ENCODE assay signal across 17 cellular contexts in the genomic region with DNA sequence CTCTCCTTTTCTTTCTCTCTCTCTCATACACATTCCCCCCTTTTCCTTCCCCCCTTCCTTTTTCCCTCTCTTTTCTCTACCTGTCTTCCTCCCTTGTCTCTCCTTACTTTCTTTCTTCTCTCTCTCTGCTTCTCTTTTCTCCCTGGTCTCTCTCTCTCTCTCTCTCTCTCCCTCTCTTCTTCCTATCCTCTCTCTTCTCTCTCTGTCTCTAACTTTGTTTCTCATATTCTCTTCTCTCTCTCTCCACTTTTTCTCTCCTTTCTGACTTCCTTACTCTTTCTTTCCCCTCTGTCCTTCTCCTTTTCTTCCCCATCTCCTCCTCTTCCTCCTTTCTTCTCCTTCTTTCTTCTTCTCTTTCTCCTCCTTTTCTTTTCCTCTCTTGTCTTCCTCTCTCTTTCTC.
DNase-seq lines count a peak whose midpoint lies in the region; ATAC-seq and TF ChIP-seq lines count a peak whose summit lies in the region.
"Had no signal": no experiment of that assay in that cellular context is flagged by ENCODE, and none has a peak within 500 bp of the region (broad histone marks: within the 10 kb centered on the region; RNA-seq: fewer than 3 reads in every experiment).

No MANE protein-coding gene starts in this region.

- CTCF ChIA-PET in activated naive CD4-positive, alpha-beta T cell treated with anti-CD3 and anti-CD28 coated beads, Interleukin-2, amount 10 ng/mL, durations not matched to agents 7 days and 5 days (lab: Charles Lee): no interaction called here

- peaks cover 24% of the 10 kb centered on the region for H3K4me1 Mint-ChIP-seq in activated naive CD4-positive, alpha-beta T cell treated with anti-CD3 and anti-CD28 coated beads, Interleukin-2, amount 50 U/mL, for 24 hours
- peaks cover 24% of the 10 kb centered on the region for H3K4me1 Mint-ChIP-seq in activated naive CD4-positive, alpha-beta T cell treated with anti-CD3 and anti-CD28 coated beads, Interleukin-2, amount 10 ng/mL, durations not matched to agents 7 days and 5 days
- H3K4me1 Mint-ChIP-seq in activated T-helper 17 cell treated with anti-CD3 and anti-CD28 coated beads, Interleukin-2, amount 50 U/mL, for 72 hours: peaks cover 11% of the 10 kb centered on the region
- peaks cover 14 to 23% (median 18%) of the 10 kb centered on the region in 4 donors for H3K4me1 Mint-ChIP-seq in naive thymus-derived CD8-positive, alpha-beta T cell
- peaks cover 21 to 25% of the 10 kb centered on the region in 2 donors for H3K4me1 Mint-ChIP-seq in stimulated activated naive B cell treated with anti-CD40 and anti-IgM and Interleukin-4, amounts not matched to agents 10 μg/mL and 1 μg/mL and 100 μg/mL, for 72 hours
- H3K4me1 Mint-ChIP-seq in type B pancreatic cell (ENCODE audit: unreplicated experiment): peaks cover 29% of the 10 kb centered on the region

- DNase-seq in activated naive CD4-positive, alpha-beta T cell treated with anti-CD3 and anti-CD28 coated beads, Interleukin-2, amount 10 ng/mL, durations not matched to agents 7 days and 5 days: no peak
- no peak for DNase-seq in naive thymus-derived CD8-positive, alpha-beta T cell
- DNase-seq in stimulated activated naive B cell treated with anti-CD40 and anti-IgM and Interleukin-4, amounts not matched to agents 10 μg/mL and 1 μg/mL and 100 μg/mL, for 72 hours: no peak
- DNase-seq in islet precursor cell (no peak), type B pancreatic cell (ENCODE audit: extremely low spot score, unreplicated experiment) (no peak)
- DNase-seq: CD4-positive, CD25-positive, alpha-beta regulatory T cell; DMS79; HCEC 1CT; MV-4-11; NCI-H1417; NCI-H1930; NCI-H446; NK-92 treated with Interleukin-12 subunit alpha and Interleukin-12 subunit beta, amount 100 ng/mL, for 24 hours had no signal

- peak overlapping the region; percentile 35 for H3K27ac Mint-ChIP-seq in activated naive CD4-positive, alpha-beta T cell treated with anti-CD3 and anti-CD28 coated beads, Interleukin-2, amount 50 U/mL, for 24 hours
- no peak overlapping the region for H3K27ac Mint-ChIP-seq in activated naive CD4-positive, alpha-beta T cell treated with anti-CD3 and anti-CD28 coated beads, Interleukin-2, amount 10 ng/mL, durations not matched to agents 7 days and 5 days
- no peak overlapping the region for H3K27ac Mint-ChIP-seq in activated T-helper 17 cell treated with anti-CD3 and anti-CD28 coated beads, Interleukin-2, amount 50 U/mL, for 72 hours
- peak overlapping the region in 7 of 10 donors; percentile 21 to 89 (median 48) for H3K27ac Mint-ChIP-seq in naive thymus-derived CD8-positive, alpha-beta T cell
- peak overlapping the region; percentile 80 for H3K27ac Mint-ChIP-seq in stimulated activated naive B cell treated with anti-CD40 and anti-IgM and Interleukin-4, amounts not matched to agents 10 μg/mL and 1 μg/mL and 100 μg/mL, for 72 hours
- H3K27ac Mint-ChIP-seq in type B pancreatic cell: no peak overlapping the region
- H3K27ac Mint-ChIP-seq: IgD-negative memory B cell had no signal

- H3K36me3 Mint-ChIP-seq in activated naive CD4-positive, alpha-beta T cell treated with anti-CD3 and anti-CD28 coated beads, Interleukin-2, amount 50 U/mL, for 24 hours: peaks cover 8% of the 10 kb centered on the region
- H3K36me3 Mint-ChIP-seq in activated naive CD4-positive, alpha-beta T cell treated with anti-CD3 and anti-CD28 coated beads, Interleukin-2, amount 10 ng/mL, durations not matched to agents 7 days and 5 days: peaks cover 4% of the 10 kb centered on the region
- H3K36me3 Mint-ChIP-seq in activated T-helper 17 cell treated with anti-CD3 and anti-CD28 coated beads, Interleukin-2, amount 50 U/mL, for 72 hours (ENCODE audit: low read depth): no peaks in the 10 kb centered on the region
- H3K36me3 Mint-ChIP-seq in naive thymus-derived CD8-positive, alpha-beta T cell: peaks cover 0 to 44% (median 8%) of the 10 kb centered on the region in 3 donors
- H3K36me3 Mint-ChIP-seq in stimulated activated naive B cell treated with anti-CD40 and anti-IgM and Interleukin-4, amounts not matched to agents 10 μg/mL and 1 μg/mL and 100 μg/mL, for 72 hours: peaks cover 9 to 17% of the 10 kb centered on the region in 2 donors
- H3K36me3 Mint-ChIP-seq in type B pancreatic cell: peaks cover 12% of the 10 kb centered on the region
- H3K36me3 Mint-ChIP-seq: CD4-positive, CD25-positive, alpha-beta regulatory T cell; IgD-negative memory B cell had no signal

- POLR2A ChIA-PET in naive thymus-derived CD8-positive, alpha-beta T cell (lab: Charles Lee): no interaction called here

- peaks cover 20% of the 10 kb centered on the region for H3K9me3 Mint-ChIP-seq in activated naive CD4-positive, alpha-beta T cell treated with anti-CD3 and anti-CD28 coated beads, Interleukin-2, amount 50 U/mL, for 24 hours
- peaks cover 31% of the 10 kb centered on the region for H3K9me3 Mint-ChIP-seq in activated naive CD4-positive, alpha-beta T cell treated with anti-CD3 and anti-CD28 coated beads, Interleukin-2, amount 10 ng/mL, durations not matched to agents 7 days and 5 days
- H3K9me3 Mint-ChIP-seq in activated T-helper 17 cell treated with anti-CD3 and anti-CD28 coated beads, Interleukin-2, amount 50 U/mL, for 72 hours: peaks cover 15% of the 10 kb centered on the region
- peaks cover 0 to 76% (median 33%) of the 10 kb centered on the region in 9 donors for H3K9me3 Mint-ChIP-seq in naive thymus-derived CD8-positive, alpha-beta T cell
- H3K9me3 Mint-ChIP-seq in stimulated activated naive B cell treated with anti-CD40 and anti-IgM and Interleukin-4, amounts not matched to agents 10 μg/mL and 1 μg/mL and 100 μg/mL, for 72 hours: peaks cover 20 to 36% of the 10 kb centered on the region in 2 donors
- peaks cover 27% of the 10 kb centered on the region for H3K9me3 Mint-ChIP-seq in type B pancreatic cell

- peaks cover 6% of the 10 kb centered on the region for H3K27me3 Mint-ChIP-seq in activated naive CD4-positive, alpha-beta T cell treated with anti-CD3 and anti-CD28 coated beads, Interleukin-2, amount 50 U/mL, for 24 hours
- peaks cover 3% of the 10 kb centered on the region for H3K27me3 Mint-ChIP-seq in activated naive CD4-positive, alpha-beta T cell treated with anti-CD3 and anti-CD28 coated beads, Interleukin-2, amount 10 ng/mL, durations not matched to agents 7 days and 5 days
- peaks cover 4% of the 10 kb centered on the region for H3K27me3 Mint-ChIP-seq in activated T-helper 17 cell treated with anti-CD3 and anti-CD28 coated beads, Interleukin-2, amount 50 U/mL, for 72 hours
- H3K27me3 Mint-ChIP-seq in naive thymus-derived CD8-positive, alpha-beta T cell: peaks cover 0 to 10% (median 4%) of the 10 kb centered on the region in 5 donors
- peaks cover 0 to 4% of the 10 kb centered on the region in 2 donors for H3K27me3 Mint-ChIP-seq in stimulated activated naive B cell treated with anti-CD40 and anti-IgM and Interleukin-4, amounts not matched to agents 10 μg/mL and 1 μg/mL and 100 μg/mL, for 72 hours
- H3K27me3 Mint-ChIP-seq in type B pancreatic cell: peaks cover 29% of the 10 kb centered on the region
- H3K27me3 Mint-ChIP-seq: CD4-positive, CD25-positive, alpha-beta regulatory T cell had no signal

- H3K4me3 Mint-ChIP-seq in activated naive CD4-positive, alpha-beta T cell treated with anti-CD3 and anti-CD28 coated beads, Interleukin-2, amount 50 U/mL, for 24 hours: no peak overlapping the region
- H3K4me3 Mint-ChIP-seq in activated naive CD4-positive, alpha-beta T cell treated with anti-CD3 and anti-CD28 coated beads, Interleukin-2, amount 10 ng/mL, durations not matched to agents 7 days and 5 days: no peak overlapping the region
- H3K4me3 Mint-ChIP-seq in activated T-helper 17 cell treated with anti-CD3 and anti-CD28 coated beads, Interleukin-2, amount 50 U/mL, for 72 hours: peak overlapping the region; percentile 20
- peak overlapping the region in 6 of 10 donors; percentile 9 to 67 (median 46) for H3K4me3 Mint-ChIP-seq in naive thymus-derived CD8-positive, alpha-beta T cell
- peak overlapping the region; percentile 2 to 28 for H3K4me3 Mint-ChIP-seq in stimulated activated naive B cell treated with anti-CD40 and anti-IgM and Interleukin-4, amounts not matched to agents 10 μg/mL and 1 μg/mL and 100 μg/mL, for 72 hours
- H3K4me3 Mint-ChIP-seq in type B pancreatic cell: no peak overlapping the region

- no peak for TF ChIP-seq CTCF in type B pancreatic cell (conservative IDR thresholded peaks at IDR 0.05)

- no peak for ATAC-seq in activated T-helper 17 cell treated with anti-CD3 and anti-CD28 coated beads, Interleukin-2, amount 50 U/mL, for 72 hours (replicated peaks)
- no peak for ATAC-seq in naive thymus-derived CD8-positive, alpha-beta T cell
- ATAC-seq in stimulated activated naive B cell treated with anti-CD40 and anti-IgM and Interleukin-4, amounts not matched to agents 10 μg/mL and 1 μg/mL and 100 μg/mL, for 72 hours (replicated peaks): no peak
- no peak for ATAC-seq in HG02840 (IDR thresholded peaks at IDR 0.05; ENCODE audit: low FRiP score, unreplicated experiment)

Comparison
In these comparisons a context has a peak if more than half of its experiments do, and no peak if none do; other contexts are left out.
1. H3K27ac Mint-ChIP-seq: peak in activated naive CD4-positive, alpha-beta T cell treated with anti-CD3 and anti-CD28 coated beads, Interleukin-2, amount 50 U/mL, for 24 hours (single experiment), naive thymus-derived CD8-positive, alpha-beta T cell (7 of 10) and stimulated activated naive B cell treated with anti-CD40 and anti-IgM and Interleukin-4, amounts not matched to agents 10 μg/mL and 1 μg/mL and 100 μg/mL, for 72 hours (single experiment); none in activated naive CD4-positive, alpha-beta T cell treated with anti-CD3 and anti-CD28 coated beads, Interleukin-2, amount 10 ng/mL, durations not matched to agents 7 days and 5 days (single experiment), activated T-helper 17 cell treated with anti-CD3 and anti-CD28 coated beads, Interleukin-2, amount 50 U/mL, for 72 hours (single experiment) and type B pancreatic cell (single experiment).
2. H3K4me3 Mint-ChIP-seq: peak in activated T-helper 17 cell treated with anti-CD3 and anti-CD28 coated beads, Interleukin-2, amount 50 U/mL, for 72 hours (single experiment), naive thymus-derived CD8-positive, alpha-beta T cell (6 of 10) and stimulated activated naive B cell treated with anti-CD40 and anti-IgM and Interleukin-4, amounts not matched to agents 10 μg/mL and 1 μg/mL and 100 μg/mL, for 72 hours (2 of 2); none in activated naive CD4-positive, alpha-beta T cell treated with anti-CD3 and anti-CD28 coated beads, Interleukin-2, amount 50 U/mL, for 24 hours (single experiment), activated naive CD4-positive, alpha-beta T cell treated with anti-CD3 and anti-CD28 coated beads, Interleukin-2, amount 10 ng/mL, durations not matched to agents 7 days and 5 days (single experiment) and type B pancreatic cell (single experiment).